Comparison of ENCODE assay signal across 8 cellular contexts in the genomic region with DNA sequence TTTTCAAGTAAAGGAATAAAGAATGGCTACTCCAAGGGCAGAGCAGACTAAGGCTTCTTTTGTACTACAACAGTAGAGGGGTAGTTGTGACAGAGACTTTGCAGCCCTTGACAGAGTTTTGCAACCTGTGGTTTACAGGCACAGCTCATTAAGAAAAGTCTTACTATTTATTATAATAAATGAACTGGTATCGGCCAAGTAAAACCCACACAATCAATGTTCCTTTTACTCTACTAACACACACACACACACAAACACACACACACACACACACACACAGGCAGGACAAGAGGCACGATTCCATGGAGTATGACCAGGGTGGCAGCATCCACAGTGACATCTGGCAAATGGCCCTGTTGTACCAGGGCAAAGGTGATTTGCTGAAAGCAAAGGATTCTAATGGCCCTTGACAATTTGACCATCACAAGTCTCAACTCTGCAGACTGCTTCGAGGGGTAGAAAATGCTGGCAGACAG. TPM values are rescaled to one million over a fixed set of nuclear protein-coding genes. Genes with fewer than 3 reads are reported as not detected.
DNase-seq lines count a peak whose midpoint lies in the region; TF ChIP-seq lines count a peak whose summit lies in the region.

No MANE protein-coding gene starts in this region.

- H3K27ac Mint-ChIP-seq in neural crest cell (ENCODE audit: unreplicated experiment): peak overlapping the region; percentile 25

- H3K27ac ChIP-seq in ACC112 (ENCODE audit: low read depth, low read length) (peak overlapping the region; percentile 3; the same call in 1 of the 2 replicates), epithelial cell of prostate (peak overlapping the region; percentile 31)

- H3K79me2 ChIP-seq in ACC112 (ENCODE audit: control insufficient read depth, insufficient read depth, low read length, unreplicated experiment): no peaks in the 10 kb centered on the region

- H3K4me1 Mint-ChIP-seq in neural crest cell: peaks cover 19% of the 10 kb centered on the region

- peaks cover 22% of the 10 kb centered on the region for H3K4me1 ChIP-seq in ACC112 (ENCODE audit: control insufficient read depth, insufficient read depth, low read length, unreplicated experiment)

- no peaks in the 10 kb centered on the region for H3K27me3 ChIP-seq in ACC112 (ENCODE audit: insufficient read depth, low read length)

- H3K27me3 Mint-ChIP-seq in neural crest cell (ENCODE audit: low read depth): no peaks in the 10 kb centered on the region

- no peak overlapping the region for H3K4me3 Mint-ChIP-seq in neural crest cell

- no peaks in the 10 kb centered on the region for H3K9me3 Mint-ChIP-seq in neural crest cell

- H3K4me3 ChIP-seq in ACC112 (ENCODE audit: low read depth, low read length): no peak overlapping the region
- peak overlapping the region; percentile 12 for H3K4me3 ChIP-seq in NB4 (ENCODE audit: low read depth, low read length)

- TF ChIP-seq CTCF in NB4 (IDR thresholded peaks at IDR 0.05; ENCODE audit: low read depth, low read length) (no peak), neural crest cell (conservative IDR thresholded peaks at IDR 0.05) (no peak)

- no peaks in the 10 kb centered on the region for H3K36me3 ChIP-seq in ACC112 (ENCODE audit: insufficient read depth, low read length)

- H3K36me3 Mint-ChIP-seq in neural crest cell (ENCODE audit: low read depth): peaks cover 18% of the 10 kb centered on the region

- DNase-seq in NB4 (ENCODE audit: low read depth) (peak; percentile 80), epithelial cell of prostate (ENCODE audit: low read depth, low spot score) (no peak), neural crest cell (ENCODE audit: low read depth, low spot score) (no peak), DMS 273 (lab: John Stamatoyannopoulos, UW; ENCODE audit: unreplicated experiment) (no peak), NCI-H1694 treated with DMSO at 0.1 percent for 48 hours (lab: John Stamatoyannopoulos, UW) (no peak), superior temporal gyrus (ENCODE audit: extremely low spot score) (no peak)
- DNase-seq in NK-92 treated with Interleukin-12 subunit alpha and Interleukin-12 subunit beta, amount 100 ng/mL, for 24 hours (lab: John Stamatoyannopoulos, UW): no peak

- no peak for TF ChIP-seq POLR2A in NB4 (IDR thresholded peaks at IDR 0.05; ENCODE audit: extremely low read depth, insufficient read length)

- no peak overlapping the region for H2AFZ ChIP-seq in ACC112 (ENCODE audit: low read length, unreplicated experiment)

RNA-seq across cellular contexts. Expression of a gene that starts 59.1 kb away (rescaled TPM):
- 61.7 and 62.9 TPM in 2 replicates for total RNA-seq in neural crest cell
